ENCODE assay signal across 19 cellular contexts in genomic region chr1:245577396-245578157, GRCh38.
"Had no signal": no experiment of that assay in that cellular context is flagged by ENCODE, and none has a peak within 500 bp of the region (broad histone marks: within the 10 kb centered on the region; RNA-seq: fewer than 3 reads in every experiment).

No MANE protein-coding gene starts in this region.

- DNase-seq: activated CD4-positive, alpha-beta memory T cell treated with anti-CD3 and anti-CD28 coated beads, Interleukin-2, amount 10 ng/mL, durations not matched to agents 7 days and 5 days; activated CD4-positive, alpha-beta T cell treated with anti-CD3 and anti-CD28 coated beads for 36 hours; activated CD4-positive, alpha-beta T cell treated with anti-CD3 and anti-CD28 coated beads, Interleukin-2, amount 50 U/mL, for 1 hour; activated CD4-positive, CD25-positive, alpha-beta regulatory T cell; activated gamma-delta T cell; activated naive CD4-positive, alpha-beta T cell treated with anti-CD3 and anti-CD28 coated beads for 36 hours; activated T-cell treated with anti-CD3 and anti-CD28 coated beads for 4 hours; activated T-cell treated with anti-CD3 and anti-CD28 coated beads, Interleukin-2, amount 50 U/mL, for 48 hours; amygdala; KG1; NCI-H1048; NCI-H2029 treated with DMSO at 0.1 percent for 48 hours; NCI-H510A treated with DMSO at 0.1 percent for 48 hours; NK-92 treated with Interleukin-12 subunit alpha and Interleukin-12 subunit beta, amount 100 ng/mL, for 24 hours; SHP77 treated with DMSO at 0.1 percent for 48 hours; T-helper 2 cell; T1000 had no signal

- H3K27ac ChIP-seq: VCaP had no signal

- ATAC-seq: activated CD4-positive, alpha-beta T cell treated with anti-CD3 and anti-CD28 coated beads for 36 hours; activated T-helper 17 cell treated with anti-CD3 and anti-CD28 coated beads, Interleukin-2, amount 50 U/mL, for 72 hours had no signal
